Comparison of ENCODE assay signal across 1 cellular context in the genomic region with DNA sequence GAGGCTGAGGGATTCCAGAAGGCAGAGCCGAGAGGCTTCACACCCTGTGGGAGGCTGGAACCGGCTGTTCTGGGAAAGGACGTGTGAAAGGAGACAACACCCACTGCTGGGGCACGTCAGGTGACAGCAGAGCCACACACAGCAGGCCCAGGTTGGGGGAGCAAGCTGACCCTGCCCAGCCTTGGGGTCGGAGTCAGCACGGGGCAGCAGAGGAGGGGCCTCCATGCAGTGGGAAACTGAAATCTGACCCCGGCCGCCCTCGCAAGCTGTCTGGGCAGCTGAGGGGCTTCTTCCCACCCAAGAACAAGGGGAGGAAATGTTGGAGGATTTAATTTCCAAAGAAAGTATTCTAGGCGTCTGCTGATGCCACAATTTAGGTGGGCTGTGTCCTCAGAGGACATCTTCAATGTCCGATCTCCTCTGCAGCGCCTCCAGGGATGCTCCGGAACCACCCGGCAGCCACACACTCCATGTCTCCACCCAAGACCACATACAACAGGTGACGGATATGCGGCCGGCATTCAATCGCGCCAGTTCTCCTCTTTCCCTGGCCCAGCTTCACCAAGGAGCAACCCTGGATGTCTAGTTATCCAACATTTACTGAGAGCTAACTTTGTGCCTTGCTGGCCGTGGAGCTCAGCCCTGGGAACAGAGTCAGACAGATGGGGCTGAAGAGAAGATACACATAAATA.
TF ChIP-seq lines count a peak whose summit lies in the region.

No MANE protein-coding gene starts in this region.

TF ChIP-seq in WTC11, 78 proteins besides CTCF, POLR2A, EP300 and RAD21 (continued from another document):
- TF ChIP-seq, protein P1, sequence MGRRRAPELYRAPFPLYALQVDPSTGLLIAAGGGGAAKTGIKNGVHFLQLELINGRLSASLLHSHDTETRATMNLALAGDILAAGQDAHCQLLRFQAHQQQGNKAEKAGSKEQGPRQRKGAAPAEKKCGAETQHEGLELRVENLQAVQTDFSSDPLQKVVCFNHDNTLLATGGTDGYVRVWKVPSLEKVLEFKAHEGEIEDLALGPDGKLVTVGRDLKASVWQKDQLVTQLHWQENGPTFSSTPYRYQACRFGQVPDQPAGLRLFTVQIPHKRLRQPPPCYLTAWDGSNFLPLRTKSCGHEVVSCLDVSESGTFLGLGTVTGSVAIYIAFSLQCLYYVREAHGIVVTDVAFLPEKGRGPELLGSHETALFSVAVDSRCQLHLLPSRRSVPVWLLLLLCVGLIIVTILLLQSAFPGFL (CRISPR knock-in tag; IDR thresholded peaks at IDR 0.05; ENCODE audit: borderline replicate concordance) = no peak
- TF ChIP-seq KAT7 (CRISPR knock-in tag; IDR thresholded peaks at IDR 0.05; ENCODE audit: borderline replicate concordance) = no peak
- TF ChIP-seq, protein P2, sequence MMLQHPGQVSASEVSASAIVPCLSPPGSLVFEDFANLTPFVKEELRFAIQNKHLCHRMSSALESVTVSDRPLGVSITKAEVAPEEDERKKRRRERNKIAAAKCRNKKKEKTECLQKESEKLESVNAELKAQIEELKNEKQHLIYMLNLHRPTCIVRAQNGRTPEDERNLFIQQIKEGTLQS (CRISPR knock-in tag; conservative IDR thresholded peaks at IDR 0.05) = no peak
- no peak for TF ChIP-seq EMX1 (CRISPR knock-in tag; IDR thresholded peaks at IDR 0.05)
- TF ChIP-seq, protein P3, sequence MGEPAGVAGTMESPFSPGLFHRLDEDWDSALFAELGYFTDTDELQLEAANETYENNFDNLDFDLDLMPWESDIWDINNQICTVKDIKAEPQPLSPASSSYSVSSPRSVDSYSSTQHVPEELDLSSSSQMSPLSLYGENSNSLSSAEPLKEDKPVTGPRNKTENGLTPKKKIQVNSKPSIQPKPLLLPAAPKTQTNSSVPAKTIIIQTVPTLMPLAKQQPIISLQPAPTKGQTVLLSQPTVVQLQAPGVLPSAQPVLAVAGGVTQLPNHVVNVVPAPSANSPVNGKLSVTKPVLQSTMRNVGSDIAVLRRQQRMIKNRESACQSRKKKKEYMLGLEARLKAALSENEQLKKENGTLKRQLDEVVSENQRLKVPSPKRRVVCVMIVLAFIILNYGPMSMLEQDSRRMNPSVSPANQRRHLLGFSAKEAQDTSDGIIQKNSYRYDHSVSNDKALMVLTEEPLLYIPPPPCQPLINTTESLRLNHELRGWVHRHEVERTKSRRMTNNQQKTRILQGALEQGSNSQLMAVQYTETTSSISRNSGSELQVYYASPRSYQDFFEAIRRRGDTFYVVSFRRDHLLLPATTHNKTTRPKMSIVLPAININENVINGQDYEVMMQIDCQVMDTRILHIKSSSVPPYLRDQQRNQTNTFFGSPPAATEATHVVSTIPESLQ (CRISPR knock-in tag; IDR thresholded peaks at IDR 0.05) = no peak
